20 cellular contexts compared by ENCODE assay signal in genomic region chr4:156036496-156036895, GRCh38.
DNase-seq lines count a peak whose midpoint lies in the region; ATAC-seq, FAIRE-seq and TF ChIP-seq lines count a peak whose summit lies in the region.
"Had no signal": no experiment of that assay in that cellular context is flagged by ENCODE, and none has a peak within 500 bp of the region (broad histone marks: within the 10 kb centered on the region; RNA-seq: fewer than 3 reads in every experiment).

No MANE protein-coding gene starts in this region.

- TF ChIP-seq RAD21 in GM12878 (IDR thresholded peaks at IDR 0.05; ENCODE audit: insufficient read depth, low read depth, low read length): no peak

- RAD21 ChIA-PET in GM12878 (lab: Charles Lee; ENCODE audit: unreplicated experiment): no interaction called here

- H3K9me3 ChIP-seq in GM12878 (replicated peaks; ENCODE audit: control insufficient read depth, insufficient read depth, low read length): no peaks in the 10 kb centered on the region
- H3K9me3 ChIP-seq: SJCRH30 had no signal

- SMC1A ChIA-PET in GM12878 (lab: Charles Lee; ENCODE audit: uncharacterized antibody, unreplicated experiment): no interaction called here

- H4K20me1 ChIP-seq in GM12878 (ENCODE audit: control insufficient read depth, insufficient read depth): no peaks in the 10 kb centered on the region
- H4K20me1 ChIP-seq: BLaER1 treated with 17β-estradiol and CSF1 and Interleukin-3, amounts not matched to agents 10 nM and 100 nM had no signal

- H3K27me3 ChIP-seq in GM12878 (replicated peaks in 1 of 2; ENCODE audit: control insufficient read depth in 2 of 2, insufficient read depth in 2 of 2, low read length in 1 of 2): no peaks in the 10 kb centered on the region
- H3K27me3 ChIP-seq: BLaER1 treated with 17β-estradiol and CSF1 and Interleukin-3, amounts not matched to agents 10 nM and 100 nM; SJCRH30 had no signal

- H3K4me1 ChIP-seq in GM12878 (ENCODE audit: control insufficient read depth, insufficient read depth, low read length): no peaks in the 10 kb centered on the region

- CTCF ChIA-PET in GM12878 (lab: Yijun Ruan, JAX): no interaction called here

- H2AFZ ChIP-seq in GM12878 (ENCODE audit: control insufficient read depth, low read depth, low read length): no peak overlapping the region
- H2AFZ ChIP-seq: PC-9 had no signal

- no TSS peak for BruUV-seq in GM12878 (replicated peaks; lab: Mats Ljungman, UMichigan)

- POLR2A ChIA-PET in GM12878 (lab: Charles Lee): no interaction called here

- H3K9ac ChIP-seq in GM12878 (ENCODE audit: control insufficient read depth, insufficient read depth, low read length): no peak overlapping the region
- H3K9ac ChIP-seq: BLaER1 treated with 17β-estradiol and CSF1 and Interleukin-3, amounts not matched to agents 10 nM and 100 nM had no signal

- no peaks in the 10 kb centered on the region for H3K79me2 ChIP-seq in GM12878 (ENCODE audit: control insufficient read depth, insufficient read depth, low read length)

- TF ChIP-seq CTCF in GM12878 (IDR thresholded peaks at IDR 0.05 in 2 of 3, conservative IDR thresholded peaks at IDR 0.05 in 1 of 3; ENCODE audit: control insufficient read depth in 2 of 3, extremely low read depth in 1 of 3, insufficient read depth in 1 of 3, low read depth in 3 of 3, low read length in 3 of 3): no peak

- ATAC-seq in GM18499 (IDR thresholded peaks at IDR 0.05; ENCODE audit: insufficient read depth, unreplicated experiment) (peak; percentile 74), GM19397 (IDR thresholded peaks at IDR 0.05; ENCODE audit: unreplicated experiment) (peak; percentile 57), HG02884 (IDR thresholded peaks at IDR 0.05; ENCODE audit: unreplicated experiment) (peak; percentile 81), GM12878 (peak; percentile 54)
- ATAC-seq: HepG2, T-helper 17 cell had no signal

- TF ChIP-seq POLR2A in GM12878 (IDR thresholded peaks at IDR 0.05; ENCODE audit: low read depth, low read length): no peak

- 6% methylated on average over 1 of the region's 1 CpG for WGBS in GM12878 (ENCODE audit: insufficient coverage, insufficient replicate concordance, low lambda C conversion rate, missing lambda C conversion rate)

- in situ Hi-C loops in GM12878 (cut with MboI): no loop called here

- intact Hi-C loops in GM12878 (cut with micrococcal nuclease; ENCODE audit: unreplicated experiment): no loop called here

- no peak overlapping the region for H3K4me2 ChIP-seq in GM12878 (ENCODE audit: control insufficient read depth, insufficient read depth)
- H3K4me2 ChIP-seq: PC-9 had no signal

- no peak overlapping the region for H3K4me3 ChIP-seq in GM12878
- H3K4me3 ChIP-seq: BLaER1 treated with 17β-estradiol and CSF1 and Interleukin-3, amounts not matched to agents 10 nM and 100 nM; PC-9; SJCRH30 had no signal

- no peak for FAIRE-seq in GM12878 (lab: Jason Lieb, UNC)
- FAIRE-seq: GM12892, HepG2 had no signal

- no peak overlapping the region for H3K27ac ChIP-seq in GM12878 (ENCODE audit: control insufficient read depth, insufficient read depth)
- H3K27ac ChIP-seq: BLaER1 treated with 17β-estradiol and CSF1 and Interleukin-3, amounts not matched to agents 10 nM and 100 nM; PC-9; SJCRH30 had no signal

- TF ChIP-seq EP300 in GM12878 (IDR thresholded peaks at IDR 0.05; ENCODE audit: borderline replicate concordance in 1 of 2, control insufficient read depth in 1 of 2, low read depth in 2 of 2, low read length in 2 of 2): no peak

- no peaks in the 10 kb centered on the region for H3K36me3 ChIP-seq in GM12878 (ENCODE audit: control insufficient read depth in 2 of 2, insufficient read depth in 2 of 2, low read length in 1 of 2)
- H3K36me3 ChIP-seq: BLaER1 treated with 17β-estradiol and CSF1 and Interleukin-3, amounts not matched to agents 10 nM and 100 nM; SJCRH30 had no signal

- DNase-seq in GM12878 (ENCODE audit: low read depth, low spot score): no peak
- no peak for DNase-seq in COLO668 (lab: John Stamatoyannopoulos, UW; ENCODE audit: unreplicated experiment)
- DNase-seq in NCI-H446 treated with DMSO at 0.1 percent for 48 hours (lab: John Stamatoyannopoulos, UW): no peak
- no peak for DNase-seq in NCI-H2171 (lab: John Stamatoyannopoulos, UW)
- DNase-seq in NCI-H446 (lab: John Stamatoyannopoulos, UW): no peak
- DNase-seq: DND-41, H7, KG1, NCI-H1417 treated with DMSO at 0.1 percent for 48 hours, NCI-H1930, NCI-H510A treated with DMSO at 0.1 percent for 48 hours, PC-9, SJCRH30, T-helper 17 cell had no signal

TF ChIP-seq in GM12878, 131 proteins besides CTCF, POLR2A, EP300 and RAD21 (continues in another document):
- TF ChIP-seq ZNF592 (IDR thresholded peaks at IDR 0.05): no peak
- TF ChIP-seq, protein P1, sequence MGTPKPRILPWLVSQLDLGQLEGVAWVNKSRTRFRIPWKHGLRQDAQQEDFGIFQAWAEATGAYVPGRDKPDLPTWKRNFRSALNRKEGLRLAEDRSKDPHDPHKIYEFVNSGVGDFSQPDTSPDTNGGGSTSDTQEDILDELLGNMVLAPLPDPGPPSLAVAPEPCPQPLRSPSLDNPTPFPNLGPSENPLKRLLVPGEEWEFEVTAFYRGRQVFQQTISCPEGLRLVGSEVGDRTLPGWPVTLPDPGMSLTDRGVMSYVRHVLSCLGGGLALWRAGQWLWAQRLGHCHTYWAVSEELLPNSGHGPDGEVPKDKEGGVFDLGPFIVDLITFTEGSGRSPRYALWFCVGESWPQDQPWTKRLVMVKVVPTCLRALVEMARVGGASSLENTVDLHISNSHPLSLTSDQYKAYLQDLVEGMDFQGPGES (IDR thresholded peaks at IDR 0.05): no peak
- no peak for TF ChIP-seq USF2 (IDR thresholded peaks at IDR 0.05; ENCODE audit: borderline replicate concordance, low read depth, low read length)
- no peak for TF ChIP-seq CBX3 (IDR thresholded peaks at IDR 0.05; ENCODE audit: borderline replicate concordance, low read depth)
- TF ChIP-seq NRF1 (conservative IDR thresholded peaks at IDR 0.05; ENCODE audit: low read depth, low read length): no peak
- no peak for TF ChIP-seq ZNF274 (IDR thresholded peaks at IDR 0.05; ENCODE audit: insufficient read depth, insufficient read length)
- TF ChIP-seq SMAD5 (IDR thresholded peaks at IDR 0.05; ENCODE audit: low read depth): no peak
- TF ChIP-seq EED (IDR thresholded peaks at IDR 0.05; ENCODE audit: low read depth): no peak
- TF ChIP-seq, protein P2, sequence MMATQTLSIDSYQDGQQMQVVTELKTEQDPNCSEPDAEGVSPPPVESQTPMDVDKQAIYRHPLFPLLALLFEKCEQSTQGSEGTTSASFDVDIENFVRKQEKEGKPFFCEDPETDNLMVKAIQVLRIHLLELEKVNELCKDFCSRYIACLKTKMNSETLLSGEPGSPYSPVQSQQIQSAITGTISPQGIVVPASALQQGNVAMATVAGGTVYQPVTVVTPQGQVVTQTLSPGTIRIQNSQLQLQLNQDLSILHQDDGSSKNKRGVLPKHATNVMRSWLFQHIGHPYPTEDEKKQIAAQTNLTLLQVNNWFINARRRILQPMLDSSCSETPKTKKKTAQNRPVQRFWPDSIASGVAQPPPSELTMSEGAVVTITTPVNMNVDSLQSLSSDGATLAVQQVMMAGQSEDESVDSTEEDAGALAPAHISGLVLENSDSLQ (IDR thresholded peaks at IDR 0.05): no peak
- no peak for TF ChIP-seq MYC (IDR thresholded peaks at IDR 0.05; ENCODE audit: insufficient read depth, insufficient read length, insufficient replicate concordance, low read length, severe bottlenecking)
- no peak for TF ChIP-seq POLR2AphosphoS2 (IDR thresholded peaks at IDR 0.05; ENCODE audit: low read depth, low read length)
- TF ChIP-seq MEF2B (IDR thresholded peaks at IDR 0.05; ENCODE audit: partially characterized antibody, poor library complexity, severe bottlenecking): no peak
- no peak for TF ChIP-seq EZH2 (IDR thresholded peaks at IDR 0.05; ENCODE audit: borderline replicate concordance, control insufficient read depth, low read depth, low read length)
